36 cellular contexts compared by ENCODE assay signal in the genomic region with DNA sequence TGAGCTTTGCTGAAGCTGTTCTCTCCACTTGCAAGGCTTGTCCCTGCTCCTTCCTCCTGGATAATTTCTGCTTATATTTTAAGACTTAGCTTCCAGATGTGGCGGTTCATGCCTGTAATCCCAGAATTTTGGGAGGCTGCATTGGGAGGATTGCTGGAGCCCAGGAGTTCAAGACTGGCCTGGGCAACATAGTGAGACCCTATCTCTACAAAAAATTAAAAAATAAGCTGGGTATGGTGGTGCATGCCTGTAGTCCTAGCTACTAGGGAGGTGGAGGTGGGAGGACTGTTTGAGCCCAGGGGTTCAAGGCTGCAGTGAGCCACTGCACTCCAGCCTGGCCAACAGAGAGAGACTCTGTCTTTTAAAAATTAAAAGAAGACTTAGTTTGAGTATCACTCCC. TPM values are rescaled to one million over a fixed set of nuclear protein-coding genes. Genes with fewer than 3 reads are reported as not detected.
"Had no signal": no experiment of that assay in that cellular context is flagged by ENCODE, and none has a peak within 500 bp of the region (broad histone marks: within the 10 kb centered on the region; RNA-seq: fewer than 3 reads in every experiment).

No MANE protein-coding gene starts in this region.

- H3K27me3 ChIP-seq: adrenal gland, ascending aorta, brain microvascular endothelial cell, foreskin keratinocyte, gastrocnemius medialis had no signal

- H3K4me3 ChIP-seq: adrenal gland, ascending aorta, coronary artery, esophagus muscularis mucosa, gastrocnemius medialis had no signal

- H3K36me3 ChIP-seq: adrenal gland, ascending aorta, brain microvascular endothelial cell, esophagus muscularis mucosa, gastrocnemius medialis, WERI-Rb-1 had no signal

- H3K27me3 Mint-ChIP-seq: activated CD8-positive, alpha-beta T cell treated with anti-CD3 and anti-CD28 coated beads for 36 hours; activated naive CD8-positive, alpha-beta T cell; activated T-helper 17 cell treated with anti-CD3 and anti-CD28 coated beads, Interleukin-2, amount 50 U/mL, for 72 hours; T-helper 17 cell had no signal

- H3K9me3 ChIP-seq: adrenal gland, ascending aorta, esophagus muscularis mucosa, gastrocnemius medialis had no signal

- H3K27ac Mint-ChIP-seq: activated B cell treated with CpG ODN at 0.5 μM for 24 hours; activated CD8-positive, alpha-beta T cell treated with anti-CD3 and anti-CD28 coated beads for 36 hours; activated naive CD8-positive, alpha-beta T cell; activated naive CD8-positive, alpha-beta T cell treated with anti-CD3 and anti-CD28 coated beads, Interleukin-2, amount 50 U/mL, for 24 hours; activated T-helper 17 cell treated with anti-CD3 and anti-CD28 coated beads, Interleukin-2, amount 50 U/mL, for 72 hours; T-helper 17 cell; T-helper 2 cell treated with Interferon-gamma antibody and Interleukin-4, amounts not matched to agents 5 μg/mL and 100 μg/mL, for 36 hours had no signal

- ATAC-seq: activated CD4-positive, CD25-positive, alpha-beta regulatory T cell treated with anti-CD3 and anti-CD28 coated beads, Interleukin-2, amount 50 U/mL, for 24 hours; activated CD8-positive, alpha-beta T cell treated with anti-CD3 and anti-CD28 coated beads for 36 hours; activated naive CD8-positive, alpha-beta T cell treated with anti-CD3 and anti-CD28 coated beads, Interleukin-2, amount 50 U/mL, for 24 hours; activated T-cell treated with anti-CD3 and anti-CD28 coated beads, Interleukin-2, amount 50 U/mL, for 4 hours; activated T-helper 17 cell treated with anti-CD3 and anti-CD28 coated beads, Interleukin-2, amount 50 U/mL, for 72 hours; effector memory CD8-positive, alpha-beta T cell; foreskin keratinocyte; gastrocnemius medialis; T-helper 17 cell had no signal

- H3K4me1 Mint-ChIP-seq: activated B cell treated with CpG ODN at 0.5 μM for 24 hours had no signal

- H3K27ac ChIP-seq: adrenal gland, ascending aorta, brain microvascular endothelial cell, coronary artery, esophagus muscularis mucosa, foreskin keratinocyte, gastrocnemius medialis, WERI-Rb-1 had no signal

- DNase-seq: activated B cell treated with CpG ODN at 0.5 μM for 24 hours; activated CD4-positive, alpha-beta T cell treated with anti-CD3 and anti-CD28 coated beads for 48 hours; activated CD4-positive, alpha-beta T cell treated with anti-CD3 and anti-CD28 coated beads, Interleukin-2, amount 50 U/mL, for 1 hour; activated CD4-positive, alpha-beta T cell treated with anti-CD3 and anti-CD28 coated beads, Interleukin-2, amount 50 U/mL, for 48 hours; activated CD8-positive, alpha-beta memory T cell treated with anti-CD3 and anti-CD28 coated beads for 24 hours; activated CD8-positive, alpha-beta T cell treated with anti-CD3 and anti-CD28 coated beads for 36 hours; activated effector memory CD4-positive, alpha-beta T cell treated with Interleukin-2 at 50 U/mL for 16 hours; activated gamma-delta T cell treated with Interleukin-2 at 50 U/mL for 16 hours; activated naive CD4-positive, alpha-beta T cell treated with anti-CD3 and anti-CD28 coated beads, Interleukin-2, amount 50 U/mL, for 16 hours; activated naive CD4-positive, alpha-beta T cell treated with Interleukin-2 at 50 U/mL for 16 hours; activated naive CD8-positive, alpha-beta T cell treated with anti-CD3 and anti-CD28 coated beads, Interleukin-2, amount 50 U/mL, for 24 hours; activated T-cell treated with anti-CD3 and anti-CD28 coated beads, Interleukin-2, amount 50 U/mL, for 4 hours; adrenal gland; amygdala; brain microvascular endothelial cell; dermis blood vessel endothelial cell; effector CD4-positive, alpha-beta T cell; effector memory CD8-positive, alpha-beta T cell; erythroblast; foreskin keratinocyte; gastrocnemius medialis; glutamatergic neuron; T-helper 1 cell; T-helper 17 cell; T1000; WERI-Rb-1 had no signal

- FAIRE-seq: bronchial epithelial cell had no signal

- H3K4me1 ChIP-seq: adrenal gland, gastrocnemius medialis had no signal

- H3K36me3 Mint-ChIP-seq: activated naive CD8-positive, alpha-beta T cell had no signal

- H3K9me3 Mint-ChIP-seq: activated B cell treated with CpG ODN at 0.5 μM for 24 hours; activated CD8-positive, alpha-beta T cell treated with anti-CD3 and anti-CD28 coated beads for 36 hours; activated naive CD8-positive, alpha-beta T cell treated with anti-CD3 and anti-CD28 coated beads, Interleukin-2, amount 50 U/mL, for 24 hours; activated T-cell treated with anti-CD3 and anti-CD28 coated beads, Interleukin-2, amount 50 U/mL, for 4 hours; activated T-helper 17 cell treated with anti-CD3 and anti-CD28 coated beads, Interleukin-2, amount 50 U/mL, for 72 hours; central memory CD8-positive, alpha-beta T cell; effector memory CD8-positive, alpha-beta T cell; T-helper 2 cell treated with Interferon-gamma antibody and Interleukin-4, amounts not matched to agents 5 μg/mL and 100 μg/mL, for 36 hours had no signal

- H3K4me3 Mint-ChIP-seq: activated B cell treated with CpG ODN at 0.5 μM for 24 hours; activated CD8-positive, alpha-beta T cell treated with anti-CD3 and anti-CD28 coated beads for 36 hours; activated naive CD8-positive, alpha-beta T cell; activated naive CD8-positive, alpha-beta T cell treated with anti-CD3 and anti-CD28 coated beads, Interleukin-2, amount 50 U/mL, for 24 hours; activated T-cell treated with anti-CD3 and anti-CD28 coated beads, Interleukin-2, amount 50 U/mL, for 4 hours; activated T-helper 17 cell treated with anti-CD3 and anti-CD28 coated beads, Interleukin-2, amount 50 U/mL, for 72 hours; central memory CD8-positive, alpha-beta T cell; effector memory CD8-positive, alpha-beta T cell; T-helper 17 cell; T-helper 2 cell treated with Interferon-gamma antibody and Interleukin-4, amounts not matched to agents 5 μg/mL and 100 μg/mL, for 36 hours had no signal

RNA-seq across cellular contexts. Expression of gene SLC7A10, which starts 45.1 kb away (rescaled TPM):
- total RNA-seq: activated B cell treated with CpG ODN at 0.5 μM for 24 hours; activated CD8-positive, alpha-beta T cell treated with anti-CD3 and anti-CD28 coated beads for 36 hours; activated T-cell treated with anti-CD3 and anti-CD28 coated beads, Interleukin-2, amount 50 U/mL, for 4 hours; activated T-helper 17 cell treated with anti-CD3 and anti-CD28 coated beads, Interleukin-2, amount 50 U/mL, for 72 hours; ascending aorta; bronchial epithelial cell; cardiac septum; esophagus muscularis mucosa; foreskin keratinocyte; gastrocnemius medialis; T-helper 17 cell had no signal
- polyA plus RNA-seq: foreskin keratinocyte had no signal
